Comparison of ENCODE assay signal across 22 cellular contexts in the genomic region with DNA sequence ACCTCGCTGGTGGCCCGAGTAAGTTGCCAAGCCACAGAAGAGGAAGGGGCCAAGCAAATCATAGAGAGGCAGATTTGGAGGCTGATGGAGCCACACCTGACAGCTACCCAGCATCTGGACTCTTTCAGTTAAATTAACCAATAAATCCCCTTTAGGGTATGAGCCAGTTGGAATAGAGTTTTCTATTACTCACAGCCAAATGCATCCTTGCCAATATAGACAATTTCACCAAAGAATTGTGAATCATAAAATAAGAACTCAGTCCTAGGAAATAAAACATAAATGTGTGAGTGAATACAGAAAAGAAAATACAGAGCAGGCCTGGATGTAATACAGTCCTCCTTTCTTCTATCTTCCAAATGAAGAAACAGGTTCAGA.
"Had no signal": no experiment of that assay in that cellular context is flagged by ENCODE, and none has a peak within 500 bp of the region (broad histone marks: within the 10 kb centered on the region; RNA-seq: fewer than 3 reads in every experiment).

No MANE protein-coding gene starts in this region.

- H3K79me2 ChIP-seq: parathyroid adenoma had no signal

- H3K9ac ChIP-seq: parathyroid adenoma had no signal

- H2AFZ ChIP-seq: parathyroid adenoma had no signal

- H3K9me3 ChIP-seq: gastrocnemius medialis, stomach, transverse colon, uterus had no signal

- H3K27me3 ChIP-seq: brain microvascular endothelial cell, gastrocnemius medialis, stomach, transverse colon, uterus had no signal

- H3K4me1 ChIP-seq: parathyroid adenoma, stomach, uterus had no signal

- DNase-seq: activated CD4-positive, alpha-beta T cell treated with anti-CD3 and anti-CD28 coated beads for 1 hour; activated CD4-positive, alpha-beta T cell treated with anti-CD3 and anti-CD28 coated beads, Interleukin-2, amount 50 U/mL, for 4 hours; activated CD8-positive, alpha-beta memory T cell treated with anti-CD3 and anti-CD28 coated beads for 24 hours; activated CD8-positive, alpha-beta memory T cell treated with anti-CD3 and anti-CD28 coated beads, Interleukin-2, amount 50 U/mL, for 4 hours; activated naive CD4-positive, alpha-beta T cell treated with anti-CD3 and anti-CD28 coated beads for 36 hours; activated naive CD8-positive, alpha-beta T cell treated with anti-CD3 and anti-CD28 coated beads, Interleukin-2, amount 10 ng/mL, durations not matched to agents 7 days and 5 days; activated T-cell treated with anti-CD3 and anti-CD28 coated beads, Interleukin-2, amount 50 U/mL, for 24 hours; anterior cingulate cortex; brain microvascular endothelial cell; gastrocnemius medialis; hippocampal formation; kidney glomerular epithelial cell; left ventricle myocardium superior; nephron progenitor cell; right cardiac atrium; stomach; transverse colon; uterus had no signal

- H3K4me3 ChIP-seq: gastrocnemius medialis, SK-N-MC, stomach, transverse colon, uterus had no signal

- ATAC-seq: activated T-helper 17 cell treated with anti-CD3 and anti-CD28 coated beads, Interleukin-2, amount 50 U/mL, for 72 hours; gastrocnemius medialis; left ventricle myocardium superior; right cardiac atrium; stimulated activated memory B cell treated with anti-CD40 and anti-IgM and Interleukin-4, amounts not matched to agents 10 μg/mL and 1 μg/mL and 100 μg/mL, for 72 hours had no signal

- H3K27ac ChIP-seq: brain microvascular endothelial cell, gastrocnemius medialis, parathyroid adenoma, SK-N-MC, stomach, transverse colon, uterus had no signal

- H3K36me3 ChIP-seq: brain microvascular endothelial cell, gastrocnemius medialis, stomach, transverse colon, uterus had no signal
